In genomic region chr2:120758181-120759048, GRCh38 we compare ENCODE assay signal across 10 cellular contexts. TPM values are rescaled to one million over a fixed set of nuclear protein-coding genes. Genes with fewer than 3 reads are reported as not detected.
DNase-seq lines count a peak whose midpoint lies in the region; ATAC-seq and FAIRE-seq lines count a peak whose summit lies in the region.
"Had no signal": no experiment of that assay in that cellular context is flagged by ENCODE, and none has a peak within 500 bp of the region (broad histone marks: within the 10 kb centered on the region; RNA-seq: fewer than 3 reads in every experiment).

No MANE protein-coding gene starts in this region.

- H4K20me1 ChIP-seq in Karpas-422 (ENCODE audit: insufficient read depth, low read depth, low read length): no peaks in the 10 kb centered on the region

- no peaks in the 10 kb centered on the region for H3K79me2 ChIP-seq in Karpas-422 (ENCODE audit: low read length)

- DNase-seq in Karpas-422 (peak; percentile 44), mesenchymal stem cell (peak; percentile 95), stromal cell of bone marrow (ENCODE audit: low read depth) (peak; percentile 58), cerebellum (ENCODE audit: low spot score) (no peak), COLO829 (ENCODE audit: low spot score) (no peak)
- DNase-seq: GF-D8 had no signal

- peak overlapping the region in 1 of 2 experiments; percentile 51 for H3K23ac ChIP-seq in mesenchymal stem cell (ENCODE audit: low read length in 2 of 2)

- H3K36me3 ChIP-seq in Karpas-422 (ENCODE audit: insufficient read depth, low read length) (no peaks in the 10 kb centered on the region), mesenchymal stem cell (ENCODE audit: control insufficient read depth in 1 of 2, insufficient read depth in 2 of 2, low read depth in 1 of 2, low read length in 2 of 2) (peaks cover 0 to 9% of the 10 kb centered on the region in 2 experiments)

- H3K9me2 ChIP-seq in Karpas-422 (replicated peaks; ENCODE audit: insufficient read depth, low read length): no peaks in the 10 kb centered on the region

- WGBS in mesenchymal stem cell: 22% methylated on average over 15 of the region's 16 CpGs

- ATAC-seq in GM18517 (IDR thresholded peaks at IDR 0.05; ENCODE audit: unreplicated experiment) (no peak), HG03097 (IDR thresholded peaks at IDR 0.05; ENCODE audit: low FRiP score, unreplicated experiment) (no peak)
- ATAC-seq: HCT116 had no signal

- H3K4me2 ChIP-seq in Karpas-422 (ENCODE audit: low read depth, low read length, poor library complexity, severe bottlenecking) (no peak overlapping the region), mesenchymal stem cell (ENCODE audit: low read length, poor library complexity, severe bottlenecking) (no peak overlapping the region)

- H3K4ac ChIP-seq in mesenchymal stem cell (ENCODE audit: low read depth in 1 of 2, low read length in 2 of 2): peak overlapping the region; percentile 80 to 98

- H2AK5ac ChIP-seq in mesenchymal stem cell (ENCODE audit: low read length, severe bottlenecking): peak overlapping the region; percentile 62

- H2BK12ac ChIP-seq in mesenchymal stem cell (ENCODE audit: low read length in 2 of 2): peak overlapping the region; percentile 80 to 90

- H3K4me1 ChIP-seq in Karpas-422 (ENCODE audit: low read length) (no peaks in the 10 kb centered on the region; the same call in 1 of the 2 replicates), mesenchymal stem cell (ENCODE audit: control insufficient read depth, insufficient read depth, low read depth, low read length) (peaks cover 32% of the 10 kb centered on the region)

- H3K9me3 ChIP-seq in Karpas-422 (ENCODE audit: low read length) (no peaks in the 10 kb centered on the region), mesenchymal stem cell (ENCODE audit: control insufficient read depth, low read length) (no peaks in the 10 kb centered on the region)

- no peak overlapping the region for H3K9ac ChIP-seq in Karpas-422 (ENCODE audit: low read length)
- H3K9ac ChIP-seq in mesenchymal stem cell (ENCODE audit: low read length): peak overlapping the region; percentile 84

- H2BK15ac ChIP-seq in mesenchymal stem cell (ENCODE audit: low read depth, poor library complexity, severe bottlenecking): peak overlapping the region; percentile 73

- H3K27me3 ChIP-seq in Karpas-422 (ENCODE audit: low read length): no peaks in the 10 kb centered on the region
- H3K27me3 ChIP-seq in mesenchymal stem cell (ENCODE audit: control insufficient read depth in 1 of 2, insufficient read depth in 1 of 2, low read length in 2 of 2): no peaks in the 10 kb centered on the region

- H3K18ac ChIP-seq in mesenchymal stem cell (ENCODE audit: low read depth in 1 of 2, low read length in 2 of 2): peak overlapping the region; percentile 97 to 99

- H3K79me1 ChIP-seq in mesenchymal stem cell (replicated peaks; ENCODE audit: low read length, poor library complexity, severe bottlenecking): peaks cover 40% of the 10 kb centered on the region

- peak overlapping the region; percentile 89 for H4K91ac ChIP-seq in mesenchymal stem cell (ENCODE audit: low read length)

- no peak overlapping the region for H2AFZ ChIP-seq in Karpas-422 (ENCODE audit: low read length)
- peak overlapping the region; percentile 15 for H2AFZ ChIP-seq in mesenchymal stem cell (ENCODE audit: low read depth, low read length)

- peak overlapping the region; percentile 96 for H4K8ac ChIP-seq in mesenchymal stem cell (ENCODE audit: low read length)

- H2BK120ac ChIP-seq in mesenchymal stem cell (ENCODE audit: low read depth, low read length): peak overlapping the region; percentile 95

- H3K4me3 ChIP-seq in Karpas-422 (ENCODE audit: low read length) (no peak overlapping the region), mesenchymal stem cell (ENCODE audit: insufficient read depth in 1 of 2, low read depth in 1 of 2, low read length in 2 of 2) (peak overlapping the region in 1 of 2 experiments; percentile 43)

- H2BK5ac ChIP-seq in mesenchymal stem cell (ENCODE audit: low read depth, low read length, poor library complexity, severe bottlenecking): peak overlapping the region; percentile 15

- no peak overlapping the region for H3K27ac ChIP-seq in Karpas-422 (ENCODE audit: low read length)
- peak overlapping the region; percentile 73 for H3K27ac ChIP-seq in mesenchymal stem cell (ENCODE audit: low read length, poor library complexity, severe bottlenecking)

- peak; percentile 88 for FAIRE-seq in endometrium (lab: Jason Lieb, UNC)

- H3K14ac ChIP-seq in mesenchymal stem cell (ENCODE audit: low read length in 2 of 2): peak overlapping the region in 1 of 2 experiments; percentile 83

RNA-seq across cellular contexts. Expression of gene GLI2, which starts 22.7 kb away (rescaled TPM):
- 0.07 TPM in 1 of 2 replicates, not detected in the other for total RNA-seq in Karpas-422 (2014; rRNA removed; shearing (Covaris generic); ENCODE audit: low replicate concordance)
- polyA plus RNA-seq in mesenchymal stem cell (2013, experiment 1 of 2): 28.9 TPM
- polyA plus RNA-seq in mesenchymal stem cell (2013, experiment 2 of 2): 29.5 TPM
- total RNA-seq in cerebellum: 8.9 TPM

Comparison
In these comparisons a context has a peak if more than half of its experiments do, and no peak if none do; other contexts are left out.
1. DNase-seq: peak in Karpas-422 (single experiment), mesenchymal stem cell (single experiment) and stromal cell of bone marrow (single experiment); none in cerebellum (single experiment) and COLO829 (single experiment).